13 cellular contexts compared by ENCODE assay signal in the genomic region with DNA sequence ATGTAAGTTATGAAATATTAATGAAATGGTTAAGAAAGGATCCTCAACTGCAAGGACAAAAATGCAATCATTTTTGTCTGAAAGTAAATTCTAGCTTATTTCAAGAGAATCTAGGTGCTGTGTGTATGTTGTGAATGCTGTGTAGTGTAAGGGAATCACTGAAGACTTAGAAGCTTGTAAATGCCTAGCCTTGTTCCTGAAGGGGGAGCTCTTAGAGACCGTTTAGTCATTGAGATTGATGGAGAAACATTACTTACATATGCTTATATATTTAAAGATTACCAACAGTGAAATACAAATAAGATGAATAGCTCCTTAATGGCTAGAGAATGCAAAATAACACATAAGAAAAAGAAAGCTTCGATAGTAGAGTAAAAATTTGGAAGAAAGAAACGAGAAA.
DNase-seq lines count a peak whose midpoint lies in the region; ATAC-seq and TF ChIP-seq lines count a peak whose summit lies in the region.
"Had no signal": no experiment of that assay in that cellular context is flagged by ENCODE, and none has a peak within 500 bp of the region (broad histone marks: within the 10 kb centered on the region; RNA-seq: fewer than 3 reads in every experiment).

No MANE protein-coding gene starts in this region.

- H3K36me3 Mint-ChIP-seq in Caco-2 (ENCODE audit: insufficient read depth, unreplicated experiment), result peaks cover 16% of the 10 kb centered on the region
- H3K36me3 Mint-ChIP-seq: CD4-positive, CD25-positive, alpha-beta regulatory T cell had no signal

- no peak overlapping the region for H3K9ac ChIP-seq in OCI-LY3 (ENCODE audit: low read length)

- DNase-seq in Caco-2 (peak in 1 of 2 experiments; percentile 14), KBM-7 (peak; percentile 1), kidney glomerular epithelial cell (lab: John Stamatoyannopoulos, UW) (peak; percentile 25), DMS153 treated with DMSO at 0.1 percent for 48 hours (lab: John Stamatoyannopoulos, UW; ENCODE audit: unreplicated experiment) (no peak), thyroid gland (no peak), HK-2 (ENCODE audit: unreplicated experiment) (no peak)
- DNase-seq: activated naive CD8-positive, alpha-beta T cell treated with anti-CD3 and anti-CD28 coated beads, Interleukin-2, amount 50 U/mL, for 24 hours; CD4-positive, CD25-positive, alpha-beta regulatory T cell; dermis blood vessel endothelial cell; gastrocnemius medialis had no signal

- no peaks in the 10 kb centered on the region for H3K4me1 Mint-ChIP-seq in Caco-2 (ENCODE audit: low read depth, unreplicated experiment)
- H3K4me1 Mint-ChIP-seq: activated naive CD8-positive, alpha-beta T cell treated with anti-CD3 and anti-CD28 coated beads, Interleukin-2, amount 50 U/mL, for 24 hours; CD4-positive, CD25-positive, alpha-beta regulatory T cell had no signal

- H4K20me1 ChIP-seq in OCI-LY3 (ENCODE audit: insufficient read depth, low read length), result no peaks in the 10 kb centered on the region

- no peaks in the 10 kb centered on the region for H3K36me3 ChIP-seq in Caco-2 (ENCODE audit: control insufficient read depth, insufficient read depth, low read length)
- no peaks in the 10 kb centered on the region for H3K36me3 ChIP-seq in OCI-LY3 (replicated peaks; ENCODE audit: low read depth, low read length)
- no peaks in the 10 kb centered on the region for H3K36me3 ChIP-seq in thyroid gland
- H3K36me3 ChIP-seq: gastrocnemius medialis had no signal

- peaks cover 10% of the 10 kb centered on the region for H3K9me3 Mint-ChIP-seq in Caco-2 (ENCODE audit: unreplicated experiment)

- H3K9me3 ChIP-seq in Caco-2 (no peaks in the 10 kb centered on the region), OCI-LY3 (ENCODE audit: insufficient read depth, low read length) (no peaks in the 10 kb centered on the region), thyroid gland (no peaks in the 10 kb centered on the region)
- H3K9me3 ChIP-seq: gastrocnemius medialis had no signal

- no peak overlapping the region for H3K4me3 ChIP-seq in Caco-2 (ENCODE audit: low read depth, low read length)
- H3K4me3 ChIP-seq in OCI-LY3 (ENCODE audit: low read length), result no peak overlapping the region
- H3K4me3 ChIP-seq in thyroid gland (replicated peaks in 1 of 3), result no peak overlapping the region
- H3K4me3 ChIP-seq: gastrocnemius medialis, lung had no signal

- peak; percentile 20 to 50 for TF ChIP-seq CTCF in Caco-2 (IDR thresholded peaks at IDR 0.05; ENCODE audit: insufficient read depth in 1 of 2, low read depth in 1 of 2, low read length in 1 of 2, severe bottlenecking in 1 of 2, unreplicated experiment in 1 of 2)
- peak; percentile 69 for TF ChIP-seq CTCF in OCI-LY3 (IDR thresholded peaks at IDR 0.05; ENCODE audit: low read depth, low read length)
- TF ChIP-seq CTCF in thyroid gland (IDR thresholded peaks at IDR 0.05), result peak in 1 of 6 experiments; percentile 17

- H3K27ac Mint-ChIP-seq in Caco-2 (ENCODE audit: unreplicated experiment), result no peak overlapping the region
- H3K27ac Mint-ChIP-seq: activated naive CD8-positive, alpha-beta T cell treated with anti-CD3 and anti-CD28 coated beads, Interleukin-2, amount 50 U/mL, for 24 hours; CD4-positive, CD25-positive, alpha-beta regulatory T cell had no signal

- no peak for TF ChIP-seq POLR2A in thyroid gland (IDR thresholded peaks at IDR 0.05)

- no peak overlapping the region for H3K4me2 ChIP-seq in OCI-LY3 (ENCODE audit: low read length)

- H2AFZ ChIP-seq in OCI-LY3 (ENCODE audit: low read depth, low read length), result no peak overlapping the region

- POLR2A ChIA-PET in Caco-2 (lab: Charles Lee), result interaction anchor here (0.7 kb wide), 1 partner anchor 204 kb away, joined by 4 read pairs; no protein-coding TSS in a partner anchor

- no peak overlapping the region for H3K4me3 Mint-ChIP-seq in Caco-2 (ENCODE audit: unreplicated experiment)
- H3K4me3 Mint-ChIP-seq: activated naive CD8-positive, alpha-beta T cell treated with anti-CD3 and anti-CD28 coated beads, Interleukin-2, amount 50 U/mL, for 24 hours; CD4-positive, CD25-positive, alpha-beta regulatory T cell had no signal

- intact Hi-C loops in Caco-2 (cut with micrococcal nuclease; ENCODE audit: unreplicated experiment) (loop anchor here (1.0 kb wide), 1 partner anchor 849 kb away; no protein-coding TSS in a partner anchor), thyroid gland (cut with DNase I) (no loop called here)

- no peak for ATAC-seq in HG02981 (IDR thresholded peaks at IDR 0.05; ENCODE audit: unreplicated experiment)
- ATAC-seq: activated naive CD8-positive, alpha-beta T cell treated with anti-CD3 and anti-CD28 coated beads, Interleukin-2, amount 50 U/mL, for 24 hours; gastrocnemius medialis had no signal

- H3K27me3 ChIP-seq in Caco-2 (replicated peaks; ENCODE audit: control insufficient read depth, insufficient read depth, low read length), result no peaks in the 10 kb centered on the region
- H3K27me3 ChIP-seq in OCI-LY3 (ENCODE audit: low read depth, low read length), result no peaks in the 10 kb centered on the region
- H3K27me3 ChIP-seq in thyroid gland, result no peaks in the 10 kb centered on the region
- H3K27me3 ChIP-seq: gastrocnemius medialis had no signal

- no TSS peak for BruUV-seq in Caco-2 (replicated peaks; lab: Mats Ljungman, UMichigan)

- 62 to 64% methylated on average over 3 of the region's 3 CpGs for WGBS in thyroid gland, 2 donors

- in situ Hi-C loops in KBM-7 (cut with MboI; ENCODE audit: low pct_unique_long_range_greater_than_20kb, low sequenced_read_pairs), result no loop called here

- CTCF ChIA-PET in Caco-2 (lab: Charles Lee), result interaction anchor here (1.2 kb wide), 1 partner anchor 755 kb away, joined by 4 read pairs; no protein-coding TSS in a partner anchor

- H3K4me1 ChIP-seq in Caco-2 (no peaks in the 10 kb centered on the region), OCI-LY3 (ENCODE audit: low read length) (no peaks in the 10 kb centered on the region), thyroid gland (no peaks in the 10 kb centered on the region)
- H3K4me1 ChIP-seq: gastrocnemius medialis had no signal

- H3K27ac ChIP-seq in OCI-LY3 (ENCODE audit: low read length), result no peak overlapping the region
- no peak overlapping the region for H3K27ac ChIP-seq in thyroid gland
- H3K27ac ChIP-seq: gastrocnemius medialis had no signal

- H3K79me2 ChIP-seq in OCI-LY3 (ENCODE audit: low read length), result no peaks in the 10 kb centered on the region

- H3K27me3 Mint-ChIP-seq in Caco-2 (ENCODE audit: insufficient read depth, unreplicated experiment), result no peaks in the 10 kb centered on the region
- H3K27me3 Mint-ChIP-seq: activated naive CD8-positive, alpha-beta T cell treated with anti-CD3 and anti-CD28 coated beads, Interleukin-2, amount 50 U/mL, for 24 hours; CD4-positive, CD25-positive, alpha-beta regulatory T cell had no signal

Comparison
In these comparisons a context has a peak if more than half of its experiments do, and no peak if none do; other contexts are left out.
1. DNase-seq: peak in KBM-7 (single experiment) and kidney glomerular epithelial cell (single experiment); none in DMS153 treated with DMSO at 0.1 percent for 48 hours (single experiment), thyroid gland (0 of 2) and HK-2 (single experiment).